ENCODE assay signal across 8 cellular contexts in the genomic region with DNA sequence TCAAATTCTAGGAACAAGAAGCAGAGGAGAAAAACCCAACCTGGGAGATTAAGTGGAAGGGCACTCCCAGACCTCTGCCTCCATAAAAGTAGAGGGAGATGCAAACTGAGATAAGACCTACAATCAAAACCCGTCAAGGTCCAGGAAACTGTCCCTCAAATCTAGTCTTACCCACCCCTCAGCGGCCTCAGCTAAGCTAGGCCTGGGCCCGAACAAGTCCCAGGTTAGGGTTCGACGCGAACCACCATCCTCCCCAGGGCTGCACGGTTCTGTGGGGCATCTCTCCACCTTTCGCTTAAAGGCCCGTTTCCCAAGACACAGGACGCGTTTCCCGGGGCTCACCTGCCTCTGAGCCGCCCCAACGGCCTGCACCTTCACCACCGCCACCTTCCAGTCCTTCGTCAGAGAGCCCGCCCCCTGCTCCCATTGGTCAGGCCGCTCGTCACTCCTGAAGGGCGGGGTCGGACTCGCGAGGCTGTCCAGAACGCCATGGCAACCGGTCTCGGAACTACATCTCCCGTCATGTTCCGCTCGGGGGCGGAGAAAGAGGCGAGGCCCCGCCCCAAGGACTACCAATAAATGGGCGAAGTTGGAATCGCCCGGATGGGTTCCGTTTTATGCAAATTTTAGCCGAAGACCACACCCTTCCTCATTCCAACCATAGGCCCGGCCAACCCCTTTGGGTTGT. TPM values are rescaled to one million over a fixed set of nuclear protein-coding genes. Genes with fewer than 3 reads are reported as not detected.
DNase-seq lines count a peak whose midpoint lies in the region; ATAC-seq, FAIRE-seq and TF ChIP-seq lines count a peak whose summit lies in the region.

A gene (minus strand): TSS at position 403 of the 688 bp plus-strand sequence. CDS start 10,190 bp downstream, outside the sequence.

- H2BK5ac ChIP-seq in trophoblast cell (ENCODE audit: low read depth, low read length, poor library complexity): peak within 1 kb of the TSS; percentile 73

- H3K18ac ChIP-seq in trophoblast cell (ENCODE audit: low read length): peak within 1 kb of the TSS; percentile 92

- peaks cover 11 to 21% of the 10 kb centered on the region in 2 donors for H3K27me3 Mint-ChIP-seq in T-cell

- peak; percentile 99 for FAIRE-seq in GM12891 (lab: Jason Lieb, UNC)

- H3K36me3 ChIP-seq in trophoblast cell (ENCODE audit: control insufficient read depth in 1 of 2, insufficient read depth in 2 of 2, low read length in 2 of 2) (no peaks in the 10 kb centered on the region), transverse colon (no peaks in the 10 kb centered on the region)

- H3K23ac ChIP-seq in trophoblast cell (ENCODE audit: low read length): no peak within 1 kb of the TSS

- H3K79me2 ChIP-seq in trophoblast cell (ENCODE audit: control insufficient read depth, insufficient read depth, low read length, poor library complexity): peaks cover 16% of the 10 kb centered on the region

- peak; percentile 59; the same call in 1 of the 2 replicates for TF ChIP-seq POLR2A in GM12891 (IDR thresholded peaks at IDR 0.05; ENCODE audit: low read depth, low read length)
- peak; percentile 80 for TF ChIP-seq POLR2A in transverse colon (IDR thresholded peaks at IDR 0.05)

- intact Hi-C loops in cardiac septum (cut with DNase I) (loop anchor here (5.0 to 10.0 kb wide), 2 partner anchors 121 to 253 kb away; no protein-coding TSS in a partner anchor), transverse colon (cut with DNase I; ENCODE audit: low total_unique reads) (loop anchor here (10.0 kb wide), 1 partner anchor 1703 kb away; no protein-coding TSS in a partner anchor)

- no peak for TF ChIP-seq EP300 in transverse colon (IDR thresholded peaks at IDR 0.05; ENCODE audit: low read depth)

- peak within 1 kb of the TSS; percentile 95 to 97 for H3K27ac Mint-ChIP-seq in T-cell

- H3K4ac ChIP-seq in trophoblast cell (ENCODE audit: low read depth, low read length): peak within 1 kb of the TSS; percentile 80

- H2BK12ac ChIP-seq in trophoblast cell (ENCODE audit: low read length): no peak within 1 kb of the TSS

- POLR2A ChIA-PET in T-cell (lab: Charles Lee): no interaction called here

- peak within 1 kb of the TSS; percentile 70 for H4K8ac ChIP-seq in trophoblast cell (ENCODE audit: low read depth, low read length)

- peaks cover 3 to 5% of the 10 kb centered on the region in 2 experiments for H3K4me1 ChIP-seq in trophoblast cell (ENCODE audit: control insufficient read depth in 1 of 2, insufficient read depth in 2 of 2, low read length in 2 of 2)
- peaks cover 11 to 71% (median 23%) of the 10 kb centered on the region in 4 donors for H3K4me1 ChIP-seq in transverse colon

- H4K12ac ChIP-seq in trophoblast cell (ENCODE audit: low read depth, low read length): peak within 1 kb of the TSS; percentile 91

- TF ChIP-seq CTCF in transverse colon (IDR thresholded peaks at IDR 0.05): no peak

- peaks cover 6% of the 10 kb centered on the region for H3K36me3 Mint-ChIP-seq in T-cell

- peak within 1 kb of the TSS; percentile 91 for H4K91ac ChIP-seq in trophoblast cell (ENCODE audit: low read depth, low read length)

- H3K4me3 Mint-ChIP-seq in T-cell: peak within 1 kb of the TSS; percentile 76 to 90 (median 89)

- H3K27ac ChIP-seq in adipose tissue (ENCODE audit: low read depth, low read length): no peak within 1 kb of the TSS
- H3K27ac ChIP-seq in trophoblast cell (ENCODE audit: low read depth, low read length): peak within 1 kb of the TSS; percentile 75
- H3K27ac ChIP-seq in transverse colon: peak within 1 kb of the TSS; percentile 93 to 97 (median 94)

- 0 to 1% (median 0%) methylated on average over 38 of the region's 38 CpGs for WGBS in adipose tissue, 3 donors
- WGBS in trophoblast cell (ENCODE audit: extremely low coverage, insufficient coverage, insufficient read length): no CpG with 5 or more reads among the region's 38 CpGs
- 0% methylated on average over 3 to 37 of the region's 38 CpGs for WGBS in transverse colon (ENCODE audit: low coverage in 1 of 2), 2 donors

- H3K9me3 Mint-ChIP-seq in T-cell: no peaks in the 10 kb centered on the region

- peak within 1 kb of the TSS; percentile 78 for H3K4me2 ChIP-seq in trophoblast cell (ENCODE audit: low read length)

- peak within 1 kb of the TSS; percentile 59 for H2AFZ ChIP-seq in trophoblast cell (ENCODE audit: insufficient read depth, low read length, poor library complexity)

- DNase-seq in GM12891 (ENCODE audit: insufficient read length, low spot score): peak; percentile 76
- peak; percentile 99 for DNase-seq in NCI-H1436 treated with DMSO at 0.1 percent for 48 hours (lab: John Stamatoyannopoulos, UW)
- DNase-seq in T-cell: peak; percentile 99 to 100 (median 100)
- peak; percentile 100 for DNase-seq in cardiac septum (ENCODE audit: low spot score)
- peak; percentile 100 for DNase-seq in trophoblast cell
- DNase-seq in transverse colon: peak; percentile 100

- H3K79me1 ChIP-seq in trophoblast cell (ENCODE audit: low read length): peaks cover 14% of the 10 kb centered on the region

- peaks cover 36 to 41% (median 40%) of the 10 kb centered on the region in 3 donors for H3K4me1 Mint-ChIP-seq in T-cell

- H3K14ac ChIP-seq in trophoblast cell (ENCODE audit: low read length): peak within 1 kb of the TSS; percentile 93

- H3K4me3 ChIP-seq in trophoblast cell (ENCODE audit: low read depth, low read length) (peak within 1 kb of the TSS; percentile 99), transverse colon (peak within 1 kb of the TSS; percentile 85 to 99 (median 90))

- H3K27me3 ChIP-seq in trophoblast cell (ENCODE audit: insufficient read depth, low read length) (no peaks in the 10 kb centered on the region), transverse colon (no peaks in the 10 kb centered on the region)

- peak within 1 kb of the TSS; percentile 62 for H2BK120ac ChIP-seq in trophoblast cell (ENCODE audit: insufficient read depth, low read length, poor library complexity)

- peak within 1 kb of the TSS; percentile 98 for H3K9ac ChIP-seq in trophoblast cell (ENCODE audit: low read length)

- in situ Hi-C loops in transverse colon (cut with MboI; ENCODE audit: low pct_ligation_motif_present in 1 of 4, low pct_unique_long_range_greater_than_20kb in 1 of 4, low sequenced_read_pairs in 3 of 4): no loop called here

- H2AK5ac ChIP-seq in trophoblast cell (ENCODE audit: low read length): no peak within 1 kb of the TSS

- peak; percentile 83 for ATAC-seq in HG02840 (IDR thresholded peaks at IDR 0.05; ENCODE audit: low FRiP score, unreplicated experiment)
- ATAC-seq in T-cell (replicated peaks in 1 of 4): peak; percentile 81 to 83 (median 82)

- CTCF ChIA-PET in T-cell (lab: Charles Lee): no interaction called here

- H3K9me3 ChIP-seq in trophoblast cell (ENCODE audit: insufficient read depth, low read depth, low read length) (no peaks in the 10 kb centered on the region), transverse colon (no peaks in the 10 kb centered on the region)

TF ChIP-seq in GM12891, 5 proteins besides CTCF, POLR2A, EP300 and RAD21:
- TF ChIP-seq TAF1 (IDR thresholded peaks at IDR 0.05; ENCODE audit: low read depth, low read length) (peak; percentile 57; the same call in 1 of the 2 replicates), SPI1 (IDR thresholded peaks at IDR 0.05; ENCODE audit: low read depth, low read length) (peak; percentile 76), POLR2AphosphoS5 (IDR thresholded peaks at IDR 0.05; ENCODE audit: low read depth, low read length) (peak; percentile 73; the same call in 1 of the 2 replicates), PAX5 (IDR thresholded peaks at IDR 0.05; ENCODE audit: insufficient read depth, low read length, severe bottlenecking) (no peak), POU2F2 (IDR thresholded peaks at IDR 0.05; ENCODE audit: low read depth, low read length) (peak; percentile 96)
TF ChIP-seq in GM12891: peak in this region for 4.

RNA-seq across cellular contexts. Expression of the gene that starts here (rescaled TPM):
- 18.5 TPM for polyA plus RNA-seq in GM12891 (2012; ENCODE audit: low read depth, missing spikeins)
- total RNA-seq in T-cell: 10 to 100 TPM; 26.5 to 58.3 (median 47.8) TPM
- polyA plus RNA-seq in adipose tissue: 10 to 100 TPM; 13.0 to 18.9 (median 18.5) TPM
- total RNA-seq in cardiac septum: 23.0 TPM
- 20.4 and 21.1 TPM in 2 replicates for polyA plus RNA-seq in trophoblast cell (2013)
- 10 to 100 TPM; 27.7 to 58.9 (median 43.6) TPM for total RNA-seq in transverse colon
